ENCODE assay signal across 12 cellular contexts in genomic region chr20:36666181-36666740, GRCh38. TPM values are rescaled to one million over a fixed set of nuclear protein-coding genes. Genes with fewer than 3 reads are reported as not detected.
DNase-seq lines count a peak whose midpoint lies in the region; ATAC-seq, FAIRE-seq and TF ChIP-seq lines count a peak whose summit lies in the region.
"Had no signal": no experiment of that assay in that cellular context is flagged by ENCODE, and none has a peak within 500 bp of the region (broad histone marks: within the 10 kb centered on the region; RNA-seq: fewer than 3 reads in every experiment).

No MANE protein-coding gene starts in this region.

- H2BK120ac ChIP-seq in H1 (replicated peaks; ENCODE audit: low read depth, low read length), result no peak overlapping the region

- WGBS in SK-N-SH (ENCODE audit: low lambda C conversion rate), result 98% methylated on average over 4 of the region's 4 CpGs
- WGBS in H1 (ENCODE audit: extremely low coverage in 1 of 2, insufficient coverage in 1 of 2, insufficient read length in 1 of 2, insufficient replicate concordance in 2 of 2, low coverage in 1 of 2, low lambda C conversion rate in 2 of 2, missing lambda C conversion rate in 1 of 2), 2 experiments, result 88% methylated on average over 4 of the region's 4 CpGs; no CpG with 5 or more reads in 1 of the 2 experiments

- H4K20me1 ChIP-seq in SK-N-SH (ENCODE audit: insufficient read depth), result no peaks in the 10 kb centered on the region
- H4K20me1 ChIP-seq in H1 (replicated peaks in 1 of 2; ENCODE audit: control insufficient read depth in 1 of 2, insufficient read depth in 2 of 2, low read length in 2 of 2), result no peaks in the 10 kb centered on the region

- H4K8ac ChIP-seq in H1 (ENCODE audit: extremely low read depth, insufficient read depth, low read length), result no peak overlapping the region

- no peak overlapping the region for H3K4ac ChIP-seq in H1 (replicated peaks; ENCODE audit: insufficient read length, low read depth, low read length)

- H2BK15ac ChIP-seq in H1 (ENCODE audit: low read length), result no peak overlapping the region

- TF ChIP-seq CTCF in SK-N-SH (IDR thresholded peaks at IDR 0.05) (peak; percentile 17), H1 (IDR thresholded peaks at IDR 0.05; ENCODE audit: control extremely low read depth in 1 of 3, insufficient read depth in 1 of 3, low read depth in 1 of 3, low read length in 3 of 3) (peak in 1 of 3 experiments; percentile 5; a peak in 1 of 4 replicates)

- H3K9me2 ChIP-seq in SK-N-SH, result no peaks in the 10 kb centered on the region

- ATAC-seq in SK-N-SH treated with all-trans-retinoic acid at 6 μM for 48 hours, result no peak
- ATAC-seq in HG03175 (IDR thresholded peaks at IDR 0.05; ENCODE audit: unreplicated experiment), result no peak

- no peak overlapping the region for H4K91ac ChIP-seq in H1 (replicated peaks; ENCODE audit: insufficient read length, low read length)

- H3K4me1 Mint-ChIP-seq in activated CD4-positive, alpha-beta memory T cell treated with anti-CD3 and anti-CD28 coated beads, Interleukin-2, amount 10 ng/mL, durations not matched to agents 7 days and 5 days, result no peaks in the 10 kb centered on the region

- TF ChIP-seq EP300 in SK-N-SH (IDR thresholded peaks at IDR 0.05; ENCODE audit: borderline replicate concordance in 1 of 2, low read depth in 1 of 2, low read length in 1 of 2) (no peak), H1 (IDR thresholded peaks at IDR 0.05; ENCODE audit: borderline replicate concordance in 1 of 2, low read depth in 2 of 2, low read length in 2 of 2) (no peak)

- no peak overlapping the region for H3K4me3 Mint-ChIP-seq in activated CD4-positive, alpha-beta memory T cell treated with anti-CD3 and anti-CD28 coated beads, Interleukin-2, amount 10 ng/mL, durations not matched to agents 7 days and 5 days

- no peak overlapping the region for H2BK20ac ChIP-seq in H1 (ENCODE audit: low read length)

- FAIRE-seq in H1 (lab: Jason Lieb, UNC), result no peak
- FAIRE-seq: pancreas had no signal

- H3K18ac ChIP-seq in H1 (ENCODE audit: extremely low read depth, low read length), result no peak overlapping the region

- no peaks in the 10 kb centered on the region for H3F3A ChIP-seq in SK-N-SH (replicated peaks; ENCODE audit: insufficient read depth)

- no peak overlapping the region for H3K27ac Mint-ChIP-seq in activated CD4-positive, alpha-beta memory T cell treated with anti-CD3 and anti-CD28 coated beads, Interleukin-2, amount 10 ng/mL, durations not matched to agents 7 days and 5 days

- H3K9ac ChIP-seq in SK-N-SH (no peak overlapping the region), H1 (replicated peaks in 1 of 4; ENCODE audit: extremely low read depth in 1 of 4, low read depth in 3 of 4, low read length in 3 of 4) (no peak overlapping the region)

- no peak overlapping the region for H2AFZ ChIP-seq in SK-N-SH (ENCODE audit: low read depth)
- H2AFZ ChIP-seq in H1 (ENCODE audit: low read length), result no peak overlapping the region

- no peak overlapping the region for H2AK5ac ChIP-seq in H1 (ENCODE audit: low read depth, low read length)

- CTCF ChIA-PET in SK-N-SH (lab: Yijun Ruan, JAX) (interaction anchor here (0.6 to 2.5 kb wide), 9 partner anchors 10 to 221 kb away, joined by 3 to 10 read pairs (median 3); no protein-coding TSS in a partner anchor), H1 (lab: Charles Lee; ENCODE audit: partially characterized antibody) (interaction anchor here (0.6 to 3.2 kb wide), 13 partner anchors 14 to 554 kb away, joined by 3 to 16 read pairs (median 4); no protein-coding TSS in a partner anchor)
- CTCF ChIA-PET in activated CD4-positive, alpha-beta memory T cell treated with anti-CD3 and anti-CD28 coated beads, Interleukin-2, amount 10 ng/mL, durations not matched to agents 7 days and 5 days (lab: Charles Lee), result interaction anchor here (0.6 to 1.7 kb wide), 6 partner anchors 12 to 222 kb away, joined by 3 to 12 read pairs (median 4); no protein-coding TSS in a partner anchor

- no peak overlapping the region for H3K23ac ChIP-seq in H1 (ENCODE audit: insufficient read length)

- H3K27me3 Mint-ChIP-seq in activated CD4-positive, alpha-beta memory T cell treated with anti-CD3 and anti-CD28 coated beads, Interleukin-2, amount 10 ng/mL, durations not matched to agents 7 days and 5 days, result no peaks in the 10 kb centered on the region

- H3K9me3 Mint-ChIP-seq in activated CD4-positive, alpha-beta memory T cell treated with anti-CD3 and anti-CD28 coated beads, Interleukin-2, amount 10 ng/mL, durations not matched to agents 7 days and 5 days, result no peaks in the 10 kb centered on the region

- H3K79me2 ChIP-seq in SK-N-SH (ENCODE audit: insufficient read depth) (no peaks in the 10 kb centered on the region), H1 (ENCODE audit: control insufficient read depth in 1 of 2, insufficient read depth in 2 of 2, low read length in 2 of 2) (no peaks in the 10 kb centered on the region)

- H3K56ac ChIP-seq in H1 (replicated peaks; ENCODE audit: insufficient read length, low read depth, low read length), result no peak overlapping the region

- no peak overlapping the region for H3K14ac ChIP-seq in H1 (ENCODE audit: insufficient read length)

- H3K4me1 ChIP-seq in SK-N-SH (ENCODE audit: control insufficient read depth in 1 of 2, insufficient read depth in 2 of 2, low read depth in 1 of 2, low read length in 1 of 2) (no peaks in the 10 kb centered on the region), H1 (replicated peaks in 1 of 4; ENCODE audit: control insufficient read depth in 3 of 4, insufficient read depth in 4 of 4, low read length in 3 of 4) (no peaks in the 10 kb centered on the region)
- H3K4me1 ChIP-seq: pancreas had no signal

- H3K27me3 ChIP-seq in SK-N-SH (ENCODE audit: insufficient read depth), result no peaks in the 10 kb centered on the region
- no peaks in the 10 kb centered on the region for H3K27me3 ChIP-seq in H1 (replicated peaks in 1 of 4; ENCODE audit: control insufficient read depth in 3 of 4, extremely low read depth in 1 of 4, insufficient read depth in 3 of 4, low read length in 3 of 4)
- H3K27me3 ChIP-seq: pancreas had no signal

- H3K4me2 ChIP-seq in SK-N-SH (no peak overlapping the region), H1 (ENCODE audit: insufficient read depth in 1 of 2, low read depth in 2 of 2, low read length in 2 of 2) (no peak overlapping the region)

- no peak overlapping the region for H4K5ac ChIP-seq in H1 (ENCODE audit: insufficient read length, low read depth, low read length)

- no peaks in the 10 kb centered on the region; the same call in 1 of the 2 replicates for H3K79me1 ChIP-seq in H1 (ENCODE audit: low read depth, low read length)

- no peak overlapping the region for H2BK5ac ChIP-seq in H1 (ENCODE audit: low read depth, low read length)

- TF ChIP-seq RAD21 in SK-N-SH (IDR thresholded peaks at IDR 0.05; ENCODE audit: low read length) (peak; percentile 52), H1 (IDR thresholded peaks at IDR 0.05 in 1 of 2, conservative IDR thresholded peaks at IDR 0.05 in 1 of 2; ENCODE audit: low read depth in 2 of 2, low read length in 2 of 2) (peak; percentile 37 to 41)

- H3K36me3 ChIP-seq in SK-N-SH (replicated peaks in 1 of 2; ENCODE audit: control insufficient read depth in 1 of 2, insufficient read depth in 2 of 2, low read length in 1 of 2) (peaks cover 6 to 8% of the 10 kb centered on the region in 2 experiments), H1 (ENCODE audit: control insufficient read depth in 2 of 4, insufficient read depth in 4 of 4, low read length in 3 of 4) (peaks cover 0 to 8% (median 0%) of the 10 kb centered on the region in 4 experiments; a peak in 3 of 8 replicates)

- no peaks in the 10 kb centered on the region for H3K9me3 ChIP-seq in SK-N-SH
- no peaks in the 10 kb centered on the region for H3K9me3 ChIP-seq in H1 (ENCODE audit: insufficient read depth in 2 of 2, low read depth in 1 of 2, low read length in 1 of 2)
- H3K9me3 ChIP-seq: pancreas had no signal

- DNase-seq in SK-N-SH, result no peak
- DNase-seq in NCI-H526 (lab: John Stamatoyannopoulos, UW), result peak; percentile 77 to 89
- no peak for DNase-seq in H1 (ENCODE audit: low read depth in 1 of 2, low spot score in 2 of 2)
- peak; percentile 16 for DNase-seq in renal cortical epithelial cell (ENCODE audit: low read depth)
- DNase-seq in LoVo (ENCODE audit: low spot score), result no peak
- DNase-seq in activated CD4-positive, alpha-beta memory T cell treated with anti-CD3 and anti-CD28 coated beads, Interleukin-2, amount 10 ng/mL, durations not matched to agents 7 days and 5 days, result no peak
- DNase-seq: hypothalamus, NCI-H187, pancreas had no signal

- POLR2A ChIA-PET in SK-N-SH (lab: Yijun Ruan, JAX) (no interaction called here), H1 (lab: Charles Lee; ENCODE audit: partially characterized antibody) (interaction anchor here (5.4 kb wide), 1 partner anchor 12 kb away, joined by 31 read pairs; no protein-coding TSS in a partner anchor)
- POLR2A ChIA-PET in activated CD4-positive, alpha-beta memory T cell treated with anti-CD3 and anti-CD28 coated beads, Interleukin-2, amount 10 ng/mL, durations not matched to agents 7 days and 5 days (lab: Charles Lee), result interaction anchor here (0.7 to 2.2 kb wide), 3 partner anchors 10 to 89 kb away, joined by 3 to 6 read pairs (median 6); no protein-coding TSS in a partner anchor

- H3K4me3 ChIP-seq in SK-N-SH (ENCODE audit: low read depth in 2 of 2, low read length in 1 of 2), result no peak overlapping the region
- H3K4me3 ChIP-seq in H1 (ENCODE audit: extremely low read depth in 1 of 4, insufficient read depth in 2 of 4, low read depth in 3 of 4, low read length in 4 of 4), result no peak overlapping the region
- H3K4me3 ChIP-seq: pancreas had no signal

- H2BK12ac ChIP-seq in H1 (ENCODE audit: low read depth, low read length), result no peak overlapping the region

- no peak for TF ChIP-seq POLR2A in H1 (IDR thresholded peaks at IDR 0.05; ENCODE audit: control extremely low read depth in 1 of 2, low read depth in 2 of 2, low read length in 2 of 2)

- H3K23me2 ChIP-seq in H1 (ENCODE audit: low read depth, low read length), result no peaks in the 10 kb centered on the region

- peaks cover 10% of the 10 kb centered on the region for H3K36me3 Mint-ChIP-seq in activated CD4-positive, alpha-beta memory T cell treated with anti-CD3 and anti-CD28 coated beads, Interleukin-2, amount 10 ng/mL, durations not matched to agents 7 days and 5 days (ENCODE audit: low read depth)

- H3K27ac ChIP-seq in SK-N-SH (ENCODE audit: low read depth in 2 of 2, low read length in 1 of 2) (no peak overlapping the region), H1 (ENCODE audit: low read depth, low read length) (no peak overlapping the region)
- H3K27ac ChIP-seq: C4-2B, pancreas had no signal

RNA-seq across cellular contexts. Expression of gene SLA2, which starts 20.3 kb away (rescaled TPM):
- 0.03 TPM in 1 of 2 replicates, not detected in the other for polyA plus RNA-seq in SK-N-SH (2012; rRNA removed)
- polyA plus RNA-seq in SK-N-SH (2012; cell fraction: cytosol; rRNA removed), result 0.03 TPM in 1 of 2 replicates, not detected in the other
- polyA plus RNA-seq in SK-N-SH (2012; cell fraction: nucleus; rRNA removed), result 0.08 and 0.14 TPM in 2 replicates
- total RNA-seq in H1 (2021; fragmentation: NEBNext Ultra II Directional; extraction: Animal tissue kit (Norgen Biotek cat#: 25700)), result 0.19 TPM in 1 of 2 replicates, not detected in the other
- polyA plus RNA-seq in H1 (2011; rRNA removed), result 0.17 and 0.18 TPM in 2 replicates
- polyA plus RNA-seq in H1 (2011; cell fraction: cytosol; rRNA removed), result 0.25 TPM
- polyA plus RNA-seq in H1 (2011; cell fraction: nucleus; rRNA removed), result 0.37 TPM
- 0.13 to 0.21 TPM (median 0.17 TPM) in 4 replicates for polyA plus RNA-seq in H1 (2012, experiment 1 of 2)
- polyA plus RNA-seq in H1 (2012, experiment 2 of 2), result 0.10 TPM
- 0.08 TPM for polyA plus RNA-seq in H1 (2013, experiment 1 of 2)
- 0.02 TPM for polyA plus RNA-seq in H1 (2013, experiment 2 of 2)
- 0.17 and 0.19 TPM in 2 replicates for polyA minus RNA-seq in H1 (2011; rRNA and poly(A)+ RNA removed)
- polyA minus RNA-seq in H1 (2011; cell fraction: cytosol; rRNA and poly(A)+ RNA removed), result not detected
- polyA minus RNA-seq in H1 (2011; cell fraction: nucleus; rRNA and poly(A)+ RNA removed), result not detected
- total RNA-seq in renal cortical epithelial cell, result not detected in 2 replicates
- total RNA-seq in activated CD4-positive, alpha-beta memory T cell treated with anti-CD3 and anti-CD28 coated beads, Interleukin-2, amount 10 ng/mL, durations not matched to agents 7 days and 5 days, result 10 to 100 TPM; 78.6 to 79.9 TPM

Comparison
In these comparisons a context has a peak if more than half of its experiments do, and no peak if none do; other contexts are left out.
1. DNase-seq: peak in NCI-H526 (2 of 2) and renal cortical epithelial cell (single experiment); none in SK-N-SH (single experiment), H1 (0 of 2), LoVo (single experiment) and activated CD4-positive, alpha-beta memory T cell treated with anti-CD3 and anti-CD28 coated beads, Interleukin-2, amount 10 ng/mL, durations not matched to agents 7 days and 5 days (single experiment).
2. RNA of gene SLA2, which starts 20.3 kb away (total RNA-seq): 78.6 to 79.9 TPM in activated CD4-positive, alpha-beta memory T cell treated with anti-CD3 and anti-CD28 coated beads, Interleukin-2, amount 10 ng/mL, durations not matched to agents 7 days and 5 days; 0.19 TPM in H1 and not detected in renal cortical epithelial cell; every median in the first group is over 10 times any median in the second.
3. Of the 17 proteins assayed by ChIP-seq in both H1 and SK-N-SH: peak only in H1: none; only in SK-N-SH: none; in both: RAD21; in neither: 15; mixed calls (peak in some experiments, not most) for 1.